In the genomic region with DNA sequence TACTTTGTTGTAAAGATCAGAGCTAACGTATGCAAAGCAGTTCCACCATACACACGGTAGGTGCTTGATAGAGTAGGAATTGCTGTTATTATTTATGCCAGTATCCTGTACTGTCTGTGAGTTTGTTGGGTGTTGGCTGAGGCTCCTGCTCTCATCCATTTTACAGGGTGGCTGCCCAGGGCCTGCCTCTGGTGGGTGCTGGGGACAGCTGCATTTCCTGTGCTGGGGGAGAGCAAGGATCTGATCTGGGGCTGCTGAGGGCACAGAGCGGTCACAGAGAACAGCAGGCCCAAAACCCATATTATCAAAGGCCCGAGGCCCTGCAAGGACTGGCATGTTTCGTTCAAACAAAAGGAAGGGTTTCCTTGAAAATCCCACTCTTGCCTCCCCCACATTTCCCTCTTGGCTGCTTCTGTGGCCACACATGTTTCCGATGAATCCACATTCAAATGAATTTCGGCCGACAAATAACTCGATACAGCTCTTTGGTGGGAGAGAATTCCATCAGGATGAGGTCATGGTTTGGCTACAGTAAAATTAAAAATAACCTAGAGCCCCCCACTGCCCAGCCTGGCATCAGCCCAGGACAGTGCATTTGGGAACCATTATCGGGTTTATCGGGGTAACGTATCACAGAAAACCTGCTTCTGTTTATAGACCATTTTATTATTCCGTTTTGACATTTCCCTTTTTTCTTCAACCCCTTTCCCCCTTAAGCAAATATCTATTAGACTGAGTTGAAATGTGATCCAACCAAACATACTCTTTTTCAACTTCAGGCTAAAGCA, we compare ENCODE assay signal across 13 cellular contexts.
"Had no signal": no experiment of that assay in that cellular context is flagged by ENCODE, and none has a peak within 500 bp of the region (broad histone marks: within the 10 kb centered on the region; RNA-seq: fewer than 3 reads in every experiment).

No MANE protein-coding gene starts in this region.

- H3K36me3 ChIP-seq: left lung, thyroid gland had no signal

- H3K4me1 ChIP-seq: left lung, thyroid gland had no signal

- H3K36me3 Mint-ChIP-seq: activated naive CD8-positive, alpha-beta T cell treated with anti-CD3 and anti-CD28 coated beads for 36 hours had no signal

- H3K9me3 ChIP-seq: left lung, thyroid gland had no signal

- H3K27ac Mint-ChIP-seq: activated naive CD8-positive, alpha-beta T cell treated with anti-CD3 and anti-CD28 coated beads for 36 hours had no signal

- H3K9me3 Mint-ChIP-seq: activated naive CD8-positive, alpha-beta T cell treated with anti-CD3 and anti-CD28 coated beads for 36 hours had no signal

- H3K27me3 ChIP-seq: thyroid gland had no signal

- H3K27ac ChIP-seq: left lung, thyroid gland had no signal

- H3K4me3 ChIP-seq: left lung, thyroid gland had no signal

- H3K4me3 Mint-ChIP-seq: activated naive CD8-positive, alpha-beta T cell treated with anti-CD3 and anti-CD28 coated beads for 36 hours; central memory CD8-positive, alpha-beta T cell had no signal

- DNase-seq: activated CD4-positive, alpha-beta T cell treated with anti-CD3 and anti-CD28 coated beads, Interleukin-2, amount 50 U/mL, for 4 hours; activated CD4-positive, CD25-positive, alpha-beta regulatory T cell treated with anti-CD3 and anti-CD28 coated beads, Interleukin-2, amount 50 U/mL, for 72 hours; activated effector memory CD4-positive, alpha-beta T cell treated with Interleukin-2 at 50 U/mL for 16 hours; activated naive CD8-positive, alpha-beta T cell treated with anti-CD3 and anti-CD28 coated beads for 36 hours; activated T-cell treated with anti-CD3 and anti-CD28 coated beads, Interleukin-2, amount 50 U/mL, for 1 hour; anterior cingulate cortex; foreskin fibroblast; glutamatergic neuron; left lung; SHP77 treated with DMSO at 0.1 percent for 48 hours; small intestine; thyroid gland had no signal

- H3K4me1 Mint-ChIP-seq: activated naive CD8-positive, alpha-beta T cell treated with anti-CD3 and anti-CD28 coated beads for 36 hours; central memory CD8-positive, alpha-beta T cell had no signal
